In the genomic region with DNA sequence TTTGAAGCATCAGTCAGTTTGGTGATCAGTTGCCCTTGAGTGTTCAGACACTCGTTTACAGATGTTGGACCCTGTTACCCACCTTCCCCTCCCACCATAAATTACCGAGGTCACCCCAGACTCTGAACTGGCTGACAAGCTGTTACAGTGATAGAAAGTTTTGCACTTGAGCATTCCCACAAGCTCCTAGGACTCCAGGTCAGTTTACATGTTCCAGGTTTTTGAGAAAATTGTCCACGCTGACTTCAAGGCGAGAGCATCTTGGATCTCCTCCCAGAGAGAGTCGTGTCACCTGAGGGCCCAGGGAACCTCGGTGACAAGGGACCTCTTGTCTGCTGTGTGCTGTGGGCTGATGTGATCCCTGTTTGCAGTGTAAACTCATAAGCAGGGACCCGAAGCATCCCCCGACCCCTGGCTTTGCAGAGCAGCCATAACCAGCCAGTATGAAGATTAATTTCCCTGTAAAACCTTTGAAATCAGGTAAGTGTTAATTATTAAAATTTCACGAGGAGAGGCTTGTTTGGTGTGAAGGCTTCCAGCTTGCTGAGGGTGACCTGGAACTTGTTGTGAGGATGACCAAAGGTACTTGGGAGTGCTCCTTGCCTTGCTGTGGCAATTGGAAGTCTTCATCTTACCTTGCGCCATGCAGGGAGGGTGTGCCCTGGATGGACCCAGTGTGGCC, we compare ENCODE assay signal across 17 cellular contexts.
DNase-seq lines count a peak whose midpoint lies in the region; ATAC-seq, FAIRE-seq and TF ChIP-seq lines count a peak whose summit lies in the region.
"Had no signal": no experiment of that assay in that cellular context is flagged by ENCODE, and none has a peak within 500 bp of the region (broad histone marks: within the 10 kb centered on the region; RNA-seq: fewer than 3 reads in every experiment).

No MANE protein-coding gene starts in this region.

- no peak overlapping the region for H3K18ac ChIP-seq in mesenchymal stem cell (ENCODE audit: low read depth in 1 of 2, low read length in 2 of 2)

- no peak overlapping the region for H2BK15ac ChIP-seq in mesenchymal stem cell (ENCODE audit: low read depth, poor library complexity, severe bottlenecking)

- H3K23ac ChIP-seq in mesenchymal stem cell (ENCODE audit: low read length in 2 of 2), result no peak overlapping the region

- no peak overlapping the region for H3K4me3 Mint-ChIP-seq in endodermal cell
- H3K4me3 Mint-ChIP-seq: CD14-positive monocyte, HFFc6 had no signal

- H3K27ac ChIP-seq in Panc1 (ENCODE audit: low read length) (peak overlapping the region; percentile 44; the same call in 1 of the 2 replicates), endodermal cell (ENCODE audit: low read depth, low read length) (no peak overlapping the region), mesenchymal stem cell (ENCODE audit: low read length, poor library complexity, severe bottlenecking) (no peak overlapping the region), spleen (no peak overlapping the region), small intestine (ENCODE audit: low read depth in 1 of 2, low read length in 1 of 2) (no peak overlapping the region)
- H3K27ac ChIP-seq: HL-60 had no signal

- WGBS in endodermal cell (ENCODE audit: insufficient coverage in 1 of 2, insufficient read length in 1 of 2), 2 experiments, result 92 to 93% methylated on average over 10 of the region's 10 CpGs
- 88% methylated on average over 10 of the region's 10 CpGs for WGBS in mesenchymal stem cell
- 83 to 92% (median 88%) methylated on average over 10 of the region's 10 CpGs for WGBS in spleen, 5 donors
- 57 to 75% (median 69%) methylated on average over 10 of the region's 10 CpGs for WGBS in small intestine, 3 donors

- intact Hi-C loops in Panc1 (cut with micrococcal nuclease; ENCODE audit: unreplicated experiment) (no loop called here), spleen (cut with DNase I; ENCODE audit: low total_unique reads) (no loop called here)

- no peak overlapping the region for H3K4ac ChIP-seq in mesenchymal stem cell (ENCODE audit: low read depth in 1 of 2, low read length in 2 of 2)

- peaks cover 12% of the 10 kb centered on the region for H3K36me3 Mint-ChIP-seq in endodermal cell (ENCODE audit: low read depth)
- H3K36me3 Mint-ChIP-seq in activated naive CD4-positive, alpha-beta T cell treated with anti-CD3 and anti-CD28 coated beads, Interleukin-2, amount 50 U/mL, for 72 hours, result no peaks in the 10 kb centered on the region

- H2AK5ac ChIP-seq in mesenchymal stem cell (ENCODE audit: low read length, severe bottlenecking), result peak overlapping the region; percentile 4

- H3K9me3 ChIP-seq in Panc1 (ENCODE audit: control insufficient read depth, insufficient read depth, low read depth, low read length) (no peaks in the 10 kb centered on the region), endodermal cell (ENCODE audit: control insufficient read depth, low read length) (no peaks in the 10 kb centered on the region), mesenchymal stem cell (ENCODE audit: control insufficient read depth, low read length) (no peaks in the 10 kb centered on the region), spleen (no peaks in the 10 kb centered on the region), small intestine (ENCODE audit: control insufficient read depth, low read depth) (no peaks in the 10 kb centered on the region)
- H3K9me3 ChIP-seq: HAP-1 had no signal

- peaks cover 16% of the 10 kb centered on the region for H3K4me1 Mint-ChIP-seq in endodermal cell

- H3K79me1 ChIP-seq in mesenchymal stem cell (replicated peaks; ENCODE audit: low read length, poor library complexity, severe bottlenecking), result peaks cover 19% of the 10 kb centered on the region

- H3K4me1 ChIP-seq in Panc1 (ENCODE audit: control insufficient read depth, insufficient read depth, low read length), result peaks cover 62% of the 10 kb centered on the region
- H3K4me1 ChIP-seq in endodermal cell (ENCODE audit: control insufficient read depth, insufficient read depth, low read length), result no peaks in the 10 kb centered on the region
- H3K4me1 ChIP-seq in mesenchymal stem cell (ENCODE audit: control insufficient read depth, insufficient read depth, low read depth, low read length), result peaks cover 32% of the 10 kb centered on the region
- H3K4me1 ChIP-seq in spleen, result peaks cover 0 to 78% (median 21%) of the 10 kb centered on the region in 6 donors
- H3K4me1 ChIP-seq in small intestine (ENCODE audit: control insufficient read depth in 2 of 2, insufficient read depth in 1 of 2, low read depth in 1 of 2, low read length in 1 of 2), result peaks cover 8 to 16% of the 10 kb centered on the region in 2 donors
- H3K4me1 ChIP-seq: HAP-1 had no signal

- no peak overlapping the region for H3K9ac ChIP-seq in endodermal cell (ENCODE audit: extremely low read depth, low read length, poor library complexity, severe bottlenecking)
- H3K9ac ChIP-seq in mesenchymal stem cell (ENCODE audit: low read length), result no peak overlapping the region

- H3K27me3 ChIP-seq in Panc1 (ENCODE audit: control insufficient read depth, insufficient read depth, low read length) (no peaks in the 10 kb centered on the region), endodermal cell (ENCODE audit: control insufficient read depth, insufficient read depth, low read length, poor library complexity, severe bottlenecking) (no peaks in the 10 kb centered on the region), mesenchymal stem cell (ENCODE audit: control insufficient read depth in 1 of 2, insufficient read depth in 1 of 2, low read length in 2 of 2) (no peaks in the 10 kb centered on the region), spleen (replicated peaks in 1 of 7) (no peaks in the 10 kb centered on the region), small intestine (ENCODE audit: control insufficient read depth in 2 of 2, insufficient read depth in 2 of 2, low read length in 2 of 2) (no peaks in the 10 kb centered on the region)

- H2BK120ac ChIP-seq in mesenchymal stem cell (ENCODE audit: low read depth, low read length), result no peak overlapping the region

- no peaks in the 10 kb centered on the region for H3K27me3 Mint-ChIP-seq in endodermal cell (ENCODE audit: insufficient read depth)

- BruUV-seq in Panc1 (replicated peaks; lab: Mats Ljungman, UMichigan), result no TSS peak

- CTCF ChIA-PET in Panc1 (lab: Charles Lee), result no interaction called here

- H3K27ac Mint-ChIP-seq in endodermal cell, result peak overlapping the region; percentile 64
- H3K27ac Mint-ChIP-seq in activated naive CD4-positive, alpha-beta T cell treated with anti-CD3 and anti-CD28 coated beads, Interleukin-2, amount 50 U/mL, for 72 hours, result no peak overlapping the region
- H3K27ac Mint-ChIP-seq: HFFc6 had no signal

- no peaks in the 10 kb centered on the region; the same call in 1 of the 2 replicates for H3K36me3 ChIP-seq in Panc1 (ENCODE audit: control insufficient read depth, insufficient read depth, low read length)
- H3K36me3 ChIP-seq in endodermal cell (ENCODE audit: control insufficient read depth, insufficient read depth, low read length), result peaks cover 19% of the 10 kb centered on the region
- H3K36me3 ChIP-seq in mesenchymal stem cell (ENCODE audit: control insufficient read depth in 1 of 2, insufficient read depth in 2 of 2, low read depth in 1 of 2, low read length in 2 of 2), result no peaks in the 10 kb centered on the region
- peaks cover 0 to 26% (median 0%) of the 10 kb centered on the region in 6 donors for H3K36me3 ChIP-seq in spleen
- no peaks in the 10 kb centered on the region for H3K36me3 ChIP-seq in small intestine (ENCODE audit: control insufficient read depth in 2 of 2, insufficient read depth in 2 of 2, low read length in 2 of 2)
- H3K36me3 ChIP-seq: HAP-1 had no signal

- no peaks in the 10 kb centered on the region for H3K9me3 Mint-ChIP-seq in endodermal cell
- H3K9me3 Mint-ChIP-seq in activated naive CD4-positive, alpha-beta T cell treated with anti-CD3 and anti-CD28 coated beads, Interleukin-2, amount 50 U/mL, for 72 hours, result no peaks in the 10 kb centered on the region
- H3K9me3 Mint-ChIP-seq: CD14-positive monocyte, HFFc6 had no signal

- DNase-seq in Panc1 (ENCODE audit: low read depth, low spot score), result no peak
- DNase-seq in endodermal cell, result no peak
- no peak for DNase-seq in mesenchymal stem cell
- DNase-seq in spleen, result peak; percentile 25
- no peak for DNase-seq in GM19239 (ENCODE audit: insufficient read length, low spot score)
- DNase-seq in small intestine, result no peak
- DNase-seq in activated naive CD4-positive, alpha-beta T cell treated with anti-CD3 and anti-CD28 coated beads, Interleukin-2, amount 50 U/mL, for 72 hours (ENCODE audit: low spot score in 2 of 2), result no peak
- DNase-seq: DMS79, HFFc6 had no signal

- H4K91ac ChIP-seq in mesenchymal stem cell (ENCODE audit: low read length), result no peak overlapping the region

- TF ChIP-seq CTCF in Panc1 (IDR thresholded peaks at IDR 0.05) (no peak), endodermal cell (conservative IDR thresholded peaks at IDR 0.05) (no peak), spleen (IDR thresholded peaks at IDR 0.05 in 8 of 11, conservative IDR thresholded peaks at IDR 0.05 in 3 of 11) (no peak)

- FAIRE-seq in GM19239 (lab: Jason Lieb, UNC) (no peak), small intestine (lab: Jason Lieb, UNC) (no peak)
- FAIRE-seq: GM12878, GM18507, H1, K562 had no signal

- ATAC-seq in Panc1 (no peak), HG03342 (IDR thresholded peaks at IDR 0.05; ENCODE audit: unreplicated experiment) (no peak)
- ATAC-seq in activated naive CD4-positive, alpha-beta T cell treated with anti-CD3 and anti-CD28 coated beads, Interleukin-2, amount 50 U/mL, for 72 hours, result no peak
- ATAC-seq: GM12878, K562 had no signal

- H2BK5ac ChIP-seq in mesenchymal stem cell (ENCODE audit: low read depth, low read length, poor library complexity, severe bottlenecking), result no peak overlapping the region

- POLR2A ChIA-PET in Panc1 (lab: Charles Lee), result no interaction called here

- in situ Hi-C loops in Panc1 (cut with HindIII; ENCODE audit: low pct_unique_long_range_greater_than_20kb, low sequenced_read_pairs), result no loop called here

- no peak overlapping the region for H2AFZ ChIP-seq in mesenchymal stem cell (ENCODE audit: low read depth, low read length)

- TF ChIP-seq POLR2A in spleen (IDR thresholded peaks at IDR 0.05), result no peak

- H3K4me2 ChIP-seq in mesenchymal stem cell (ENCODE audit: low read length, poor library complexity, severe bottlenecking), result no peak overlapping the region

- H3K4me3 ChIP-seq in Panc1 (ENCODE audit: low read depth in 2 of 2, low read length in 2 of 2), result no peak overlapping the region
- no peak overlapping the region for H3K4me3 ChIP-seq in endodermal cell (ENCODE audit: low read length)
- H3K4me3 ChIP-seq in mesenchymal stem cell (ENCODE audit: insufficient read depth in 1 of 2, low read depth in 1 of 2, low read length in 2 of 2), result no peak overlapping the region
- H3K4me3 ChIP-seq in spleen, result no peak overlapping the region
- no peak overlapping the region for H3K4me3 ChIP-seq in small intestine (ENCODE audit: low read depth in 1 of 2, low read length in 2 of 2)
- H3K4me3 ChIP-seq: GM12878, HAP-1, K562 had no signal

- no peak overlapping the region for H2BK12ac ChIP-seq in mesenchymal stem cell (ENCODE audit: low read length in 2 of 2)

- no peak overlapping the region for H4K8ac ChIP-seq in mesenchymal stem cell (ENCODE audit: low read length)

- H3K14ac ChIP-seq in mesenchymal stem cell (ENCODE audit: low read length in 2 of 2), result no peak overlapping the region
